Comparison of ENCODE assay signal across 1 cellular context in genomic region chr11:113876074-113876797, GRCh38.
TF ChIP-seq lines count a peak whose summit lies in the region.

No MANE protein-coding gene starts in this region.

TF ChIP-seq in HepG2, 621 proteins besides CTCF, POLR2A, EP300 and RAD21 (continued from another document):
- peak; percentile 6 for TF ChIP-seq MED8 (CRISPR knock-in tag; IDR thresholded peaks at IDR 0.05; ENCODE audit: insufficient replicate concordance)
- TF ChIP-seq ZBTB38 (CRISPR knock-in tag; IDR thresholded peaks at IDR 0.05): peak; percentile 99
- TF ChIP-seq ZNF563 (CRISPR knock-in tag; IDR thresholded peaks at IDR 0.05): peak; percentile 34; the same call in 1 of the 2 replicates
- no peak for TF ChIP-seq ZFP1 (CRISPR knock-in tag; IDR thresholded peaks at IDR 0.05)
- 0 out of 2 replicates have a peak, but pooled peaks have one; percentile 7 for TF ChIP-seq ZNF543 (CRISPR knock-in tag; IDR thresholded peaks at IDR 0.05)
- no peak for TF ChIP-seq CSRNP1 (CRISPR knock-in tag; IDR thresholded peaks at IDR 0.05)
- TF ChIP-seq HOXA9 (CRISPR knock-in tag; IDR thresholded peaks at IDR 0.05; ENCODE audit: borderline replicate concordance): no peak
- no peak for TF ChIP-seq ZNF782 (CRISPR knock-in tag; IDR thresholded peaks at IDR 0.05; ENCODE audit: borderline replicate concordance)
- TF ChIP-seq GATAD2A (CRISPR knock-in tag; IDR thresholded peaks at IDR 0.05): 0 out of 2 replicates have a peak, but pooled peaks have one; percentile 8
- TF ChIP-seq ARID2 (CRISPR knock-in tag; IDR thresholded peaks at IDR 0.05; ENCODE audit: borderline replicate concordance): 0 out of 2 replicates have a peak, but pooled peaks have one; percentile 26
- no peak for TF ChIP-seq KDM2A (CRISPR knock-in tag; IDR thresholded peaks at IDR 0.05; ENCODE audit: borderline replicate concordance, low read depth)
- TF ChIP-seq MTERF4 (CRISPR knock-in tag; IDR thresholded peaks at IDR 0.05): 0 out of 2 replicates have a peak, but pooled peaks have one; percentile 46
- 0 out of 2 replicates have a peak, but pooled peaks have one; percentile 37 for TF ChIP-seq EED (CRISPR knock-in tag; IDR thresholded peaks at IDR 0.05)
- TF ChIP-seq CREM (IDR thresholded peaks at IDR 0.05): no peak
- TF ChIP-seq CREM (CRISPR knock-in tag; IDR thresholded peaks at IDR 0.05): no peak
- peak; percentile 34; the same call in 1 of the 2 replicates for TF ChIP-seq ZNF350 (CRISPR knock-in tag; IDR thresholded peaks at IDR 0.05; ENCODE audit: borderline replicate concordance, low read depth)
- TF ChIP-seq NCOA1 (CRISPR knock-in tag; IDR thresholded peaks at IDR 0.05): 0 out of 2 replicates have a peak, but pooled peaks have one; percentile 62
- TF ChIP-seq ZNF569 (CRISPR knock-in tag; IDR thresholded peaks at IDR 0.05; ENCODE audit: borderline replicate concordance): 0 out of 2 replicates have a peak, but pooled peaks have one; percentile 59
- TF ChIP-seq IKZF4 (CRISPR knock-in tag; IDR thresholded peaks at IDR 0.05; ENCODE audit: borderline replicate concordance, low read depth, not compliant biosample characterization): peak; percentile 2
- no peak for TF ChIP-seq NFAT5 (CRISPR knock-in tag; IDR thresholded peaks at IDR 0.05)
- 0 out of 2 replicates have a peak, but pooled peaks have one; percentile 23 for TF ChIP-seq SMAD1 (CRISPR knock-in tag; IDR thresholded peaks at IDR 0.05; ENCODE audit: borderline replicate concordance, low read depth)
- TF ChIP-seq ZNF501 (CRISPR knock-in tag; IDR thresholded peaks at IDR 0.05): peak; percentile 14; the same call in 1 of the 2 replicates
- TF ChIP-seq ARNTL (CRISPR knock-in tag; IDR thresholded peaks at IDR 0.05): no peak
- peak; percentile 55 for TF ChIP-seq PRPF4 (IDR thresholded peaks at IDR 0.05; ENCODE audit: low read depth, low read length, poor library complexity, severe bottlenecking)
- 0 out of 2 replicates have a peak, but pooled peaks have one; percentile 11 for TF ChIP-seq ZSCAN31 (CRISPR knock-in tag; IDR thresholded peaks at IDR 0.05; ENCODE audit: low read depth)
- TF ChIP-seq CREBL2 (CRISPR knock-in tag; IDR thresholded peaks at IDR 0.05; ENCODE audit: borderline replicate concordance): 0 out of 2 replicates have a peak, but pooled peaks have one; percentile 12
